Comparison of ENCODE assay signal across 1 cellular context in genomic region chr2:42046819-42047487, GRCh38.
TF ChIP-seq lines count a peak whose summit lies in the region.

No MANE protein-coding gene starts in this region.

TF ChIP-seq in GM23338, 12 proteins besides CTCF, POLR2A, EP300 and RAD21 (continued from another document):
- TF ChIP-seq, protein P1, sequence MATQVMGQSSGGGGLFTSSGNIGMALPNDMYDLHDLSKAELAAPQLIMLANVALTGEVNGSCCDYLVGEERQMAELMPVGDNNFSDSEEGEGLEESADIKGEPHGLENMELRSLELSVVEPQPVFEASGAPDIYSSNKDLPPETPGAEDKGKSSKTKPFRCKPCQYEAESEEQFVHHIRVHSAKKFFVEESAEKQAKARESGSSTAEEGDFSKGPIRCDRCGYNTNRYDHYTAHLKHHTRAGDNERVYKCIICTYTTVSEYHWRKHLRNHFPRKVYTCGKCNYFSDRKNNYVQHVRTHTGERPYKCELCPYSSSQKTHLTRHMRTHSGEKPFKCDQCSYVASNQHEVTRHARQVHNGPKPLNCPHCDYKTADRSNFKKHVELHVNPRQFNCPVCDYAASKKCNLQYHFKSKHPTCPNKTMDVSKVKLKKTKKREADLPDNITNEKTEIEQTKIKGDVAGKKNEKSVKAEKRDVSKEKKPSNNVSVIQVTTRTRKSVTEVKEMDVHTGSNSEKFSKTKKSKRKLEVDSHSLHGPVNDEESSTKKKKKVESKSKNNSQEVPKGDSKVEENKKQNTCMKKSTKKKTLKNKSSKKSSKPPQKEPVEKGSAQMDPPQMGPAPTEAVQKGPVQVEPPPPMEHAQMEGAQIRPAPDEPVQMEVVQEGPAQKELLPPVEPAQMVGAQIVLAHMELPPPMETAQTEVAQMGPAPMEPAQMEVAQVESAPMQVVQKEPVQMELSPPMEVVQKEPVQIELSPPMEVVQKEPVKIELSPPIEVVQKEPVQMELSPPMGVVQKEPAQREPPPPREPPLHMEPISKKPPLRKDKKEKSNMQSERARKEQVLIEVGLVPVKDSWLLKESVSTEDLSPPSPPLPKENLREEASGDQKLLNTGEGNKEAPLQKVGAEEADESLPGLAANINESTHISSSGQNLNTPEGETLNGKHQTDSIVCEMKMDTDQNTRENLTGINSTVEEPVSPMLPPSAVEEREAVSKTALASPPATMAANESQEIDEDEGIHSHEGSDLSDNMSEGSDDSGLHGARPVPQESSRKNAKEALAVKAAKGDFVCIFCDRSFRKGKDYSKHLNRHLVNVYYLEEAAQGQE (IDR thresholded peaks at IDR 0.05; ENCODE audit: unreplicated experiment), result no peak
- TF ChIP-seq ETS1 (IDR thresholded peaks at IDR 0.05), result no peak; the same call in 1 of the 2 replicates
